In the genomic region with DNA sequence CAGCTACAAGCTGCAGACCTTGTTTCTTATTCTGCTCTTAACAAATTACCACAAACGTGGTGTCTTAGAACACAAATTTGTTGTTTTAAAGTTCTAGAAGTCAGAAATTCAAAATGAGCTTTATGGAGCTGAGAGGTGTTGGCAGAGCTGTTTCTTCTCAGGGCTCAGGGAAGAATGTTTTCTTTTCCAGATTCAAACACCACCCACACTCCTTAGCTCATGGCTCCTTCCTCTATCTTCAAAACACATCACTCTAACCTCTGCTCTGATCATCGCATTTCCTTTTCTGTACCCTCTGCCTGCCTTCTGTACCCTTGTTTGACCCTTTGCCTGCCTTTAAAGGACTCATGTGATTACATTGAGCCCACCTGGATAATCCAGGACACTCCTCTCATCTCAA, we compare ENCODE assay signal across 20 cellular contexts. TPM values are rescaled to one million over a fixed set of nuclear protein-coding genes. Genes with fewer than 3 reads are reported as not detected.
A peak's percentile ranks its signal among the peaks of the same experiment; 100 is the strongest.
DNase-seq lines count a peak whose midpoint lies in the region; TF ChIP-seq lines count a peak whose summit lies in the region.
"Had no signal": no experiment of that assay in that cellular context is flagged by ENCODE, and none has a peak within 500 bp of the region (broad histone marks: within the 10 kb centered on the region; RNA-seq: fewer than 3 reads in every experiment).

No MANE protein-coding gene starts in this region.

- H3K4me1 ChIP-seq in HUES6 (ENCODE audit: control insufficient read depth, insufficient read depth, low read length) (peaks cover 21% of the 10 kb centered on the region), endodermal cell (ENCODE audit: control insufficient read depth, insufficient read depth, low read length) (peaks cover 9% of the 10 kb centered on the region), neural progenitor cell (no peaks in the 10 kb centered on the region)

- H3K27me3 ChIP-seq in HUES6 (ENCODE audit: control insufficient read depth, insufficient read depth, low read length) (no peaks in the 10 kb centered on the region), endodermal cell (ENCODE audit: control insufficient read depth, insufficient read depth, low read length, poor library complexity, severe bottlenecking) (no peaks in the 10 kb centered on the region), neural progenitor cell (no peaks in the 10 kb centered on the region)
- H3K27me3 ChIP-seq: BLaER1 treated with 17β-estradiol and CSF1 and Interleukin-3, amounts not matched to agents 10 nM and 100 nM had no signal

- H3K27ac Mint-ChIP-seq in endodermal cell (peak overlapping the region; percentile 92), neural progenitor cell (no peak overlapping the region), type B pancreatic cell (peak overlapping the region; percentile 60)
- H3K27ac Mint-ChIP-seq: CD8-positive, alpha-beta T cell; H9 had no signal

- H3K9ac ChIP-seq in HUES6 (ENCODE audit: low read length) (peak overlapping the region; percentile 21), endodermal cell (ENCODE audit: extremely low read depth, low read length, poor library complexity, severe bottlenecking) (peak overlapping the region; percentile 78), neural progenitor cell (no peak overlapping the region)
- H3K9ac ChIP-seq: BLaER1 treated with 17β-estradiol and CSF1 and Interleukin-3, amounts not matched to agents 10 nM and 100 nM had no signal

- H3K9me3 Mint-ChIP-seq in endodermal cell (peaks cover 18% of the 10 kb centered on the region), neural progenitor cell (no peaks in the 10 kb centered on the region), type B pancreatic cell (no peaks in the 10 kb centered on the region)
- H3K9me3 Mint-ChIP-seq: CD8-positive, alpha-beta T cell; H9 had no signal

- TF ChIP-seq CTCF in endodermal cell (conservative IDR thresholded peaks at IDR 0.05), result no peak
- TF ChIP-seq CTCF in neural progenitor cell (IDR thresholded peaks at IDR 0.05), result no peak
- no peak for TF ChIP-seq CTCF in type B pancreatic cell (conservative IDR thresholded peaks at IDR 0.05)

- H3K4me3 Mint-ChIP-seq in endodermal cell (peak overlapping the region; percentile 24), neural progenitor cell (no peak overlapping the region), type B pancreatic cell (no peak overlapping the region)
- H3K4me3 Mint-ChIP-seq: CD8-positive, alpha-beta T cell; H9 had no signal

- no peaks in the 10 kb centered on the region for H3K79me2 ChIP-seq in neural progenitor cell (ENCODE audit: low read depth)

- H3K4me1 Mint-ChIP-seq in endodermal cell (peaks cover 30% of the 10 kb centered on the region), neural progenitor cell (peaks cover 4% of the 10 kb centered on the region), type B pancreatic cell (ENCODE audit: unreplicated experiment) (peaks cover 12% of the 10 kb centered on the region)

- H3K27me3 Mint-ChIP-seq in endodermal cell (ENCODE audit: insufficient read depth) (peaks cover 4% of the 10 kb centered on the region), neural progenitor cell (ENCODE audit: insufficient read depth, low read depth) (peaks cover 3% of the 10 kb centered on the region), type B pancreatic cell (peaks cover 13% of the 10 kb centered on the region)

- no peaks in the 10 kb centered on the region for H4K20me1 ChIP-seq in neural progenitor cell (ENCODE audit: low read depth)
- H4K20me1 ChIP-seq: BLaER1 treated with 17β-estradiol and CSF1 and Interleukin-3, amounts not matched to agents 10 nM and 100 nM had no signal

- H3K4me2 ChIP-seq in neural progenitor cell, result no peak overlapping the region
- H3K4me2 ChIP-seq: BLaER1 treated with 17β-estradiol and CSF1 and Interleukin-3, amounts not matched to agents 10 nM and 100 nM; PC-9 had no signal

- 69 to 100% methylated on average over 1 to 2 of the region's 2 CpGs for WGBS in endodermal cell (ENCODE audit: insufficient coverage in 1 of 2, insufficient read length in 1 of 2), 2 experiments

- peak overlapping the region; percentile 38 for H2AFZ ChIP-seq in neural progenitor cell (replicated peaks)
- H2AFZ ChIP-seq: PC-9 had no signal

- H3K36me3 Mint-ChIP-seq in endodermal cell (ENCODE audit: low read depth), result peaks cover 3% of the 10 kb centered on the region
- H3K36me3 Mint-ChIP-seq in neural progenitor cell, result no peaks in the 10 kb centered on the region
- H3K36me3 Mint-ChIP-seq in type B pancreatic cell, result no peaks in the 10 kb centered on the region
- H3K36me3 Mint-ChIP-seq: CD8-positive, alpha-beta T cell had no signal

- H3F3A ChIP-seq in neural progenitor cell (ENCODE audit: low read depth), result no peaks in the 10 kb centered on the region

- peak overlapping the region; percentile 48; the same call in 1 of the 2 replicates for H3K27ac ChIP-seq in HUES6 (ENCODE audit: low read depth, low read length)
- peak overlapping the region; percentile 48 for H3K27ac ChIP-seq in endodermal cell (ENCODE audit: low read depth, low read length)
- no peak overlapping the region for H3K27ac ChIP-seq in neural progenitor cell
- H3K27ac ChIP-seq: BLaER1 treated with 17β-estradiol and CSF1 and Interleukin-3, amounts not matched to agents 10 nM and 100 nM; PC-9; RWPE1 had no signal

- DNase-seq in endodermal cell, result no peak
- no peak for DNase-seq in neural progenitor cell (ENCODE audit: low spot score)
- no peak for DNase-seq in type B pancreatic cell (ENCODE audit: extremely low spot score, unreplicated experiment)
- no peak for DNase-seq in GM19240 (ENCODE audit: insufficient read length, low spot score)
- DNase-seq in LoVo (ENCODE audit: low spot score), result no peak
- no peak for DNase-seq in kidney glomerular epithelial cell (lab: John Stamatoyannopoulos, UW)
- DNase-seq: CD8-positive, alpha-beta T cell; H9; Kasumi-1; MM.1S; NCI-H1105; NCI-H1694; NCI-H2081 treated with DMSO at 0.1 percent for 48 hours; NCI-H446 treated with DMSO at 0.1 percent for 48 hours; SIG-M5 had no signal

- H3K9me3 ChIP-seq in HUES6 (ENCODE audit: control insufficient read depth, insufficient read depth, low read depth, low read length) (no peaks in the 10 kb centered on the region), endodermal cell (ENCODE audit: control insufficient read depth, low read length) (peaks cover 29% of the 10 kb centered on the region), neural progenitor cell (ENCODE audit: low read depth) (no peaks in the 10 kb centered on the region)

- H3K4me3 ChIP-seq in HUES6 (ENCODE audit: low read depth, low read length), result no peak overlapping the region
- peak overlapping the region; percentile 68 for H3K4me3 ChIP-seq in endodermal cell (ENCODE audit: low read length)
- no peak overlapping the region for H3K4me3 ChIP-seq in neural progenitor cell
- H3K4me3 ChIP-seq: BLaER1 treated with 17β-estradiol and CSF1 and Interleukin-3, amounts not matched to agents 10 nM and 100 nM; PC-9 had no signal

- no peaks in the 10 kb centered on the region for H3K36me3 ChIP-seq in HUES6 (ENCODE audit: control insufficient read depth, insufficient read depth, low read length)
- no peaks in the 10 kb centered on the region for H3K36me3 ChIP-seq in endodermal cell (ENCODE audit: control insufficient read depth, insufficient read depth, low read length)
- H3K36me3 ChIP-seq in neural progenitor cell, result no peaks in the 10 kb centered on the region
- H3K36me3 ChIP-seq: BLaER1 treated with 17β-estradiol and CSF1 and Interleukin-3, amounts not matched to agents 10 nM and 100 nM had no signal

RNA-seq across cellular contexts. Expression of gene ITLN1, which starts 26.9 kb away (rescaled TPM):
- total RNA-seq in endodermal cell, result under 1 TPM; 0.22 to 0.51 TPM
- not detected for polyA plus RNA-seq in endodermal cell (2013, experiment 1 of 2)
- not detected for polyA plus RNA-seq in endodermal cell (2013, experiment 2 of 2)
- not detected in 2 replicates for total RNA-seq in neural progenitor cell (ENCODE audit: low replicate concordance)
- 23.1 and 59.8 TPM in 2 replicates for total RNA-seq in type B pancreatic cell (ENCODE audit: low replicate concordance)
- total RNA-seq: A673; CD8-positive, alpha-beta T cell; H9; PC-9 had no signal

RNA-seq across cellular contexts. Expression of gene ITLN2, which starts 42.7 kb away (rescaled TPM):
- total RNA-seq in endodermal cell, result 10 to 100 TPM; 20.3 to 29.7 TPM
- polyA plus RNA-seq in endodermal cell (2013, experiment 1 of 2), result 10.5 TPM
- 7.9 TPM for polyA plus RNA-seq in endodermal cell (2013, experiment 2 of 2)
- total RNA-seq in neural progenitor cell (ENCODE audit: low replicate concordance), result not detected in 2 replicates
- 0.99 and 1.7 TPM in 2 replicates for total RNA-seq in type B pancreatic cell (ENCODE audit: low replicate concordance)
- total RNA-seq: A673; CD8-positive, alpha-beta T cell; PC-9 had no signal

RNA-seq across cellular contexts. Expression of gene CD244, which starts 49.2 kb away (rescaled TPM):
- total RNA-seq in endodermal cell (under 1 TPM in 1 of 2 donors, not detected in 1; 0.31 TPM), neural progenitor cell (ENCODE audit: low replicate concordance) (not detected in 2 replicates), type B pancreatic cell (ENCODE audit: low replicate concordance) (0.50 and 0.56 TPM in 2 replicates)
- polyA plus RNA-seq in endodermal cell (2013, experiment 1 of 2), result 0.11 TPM
- not detected for polyA plus RNA-seq in endodermal cell (2013, experiment 2 of 2)
- total RNA-seq: A673, H9, PC-9 had no signal

Comparison
In these comparisons a context has a peak if more than half of its experiments do, and no peak if none do; other contexts are left out.
1. RNA of gene ITLN1, which starts 26.9 kb away (total RNA-seq): 23.1 to 59.8 TPM in type B pancreatic cell; 0.22 to 0.51 TPM in endodermal cell and not detected in neural progenitor cell; every median in the first group is over 10 times any median in the second.